ENCODE assay signal across 13 cellular contexts in genomic region chr12:112322882-112323547, GRCh38.
"Had no signal": no experiment of that assay in that cellular context is flagged by ENCODE, and none has a peak within 500 bp of the region (broad histone marks: within the 10 kb centered on the region; RNA-seq: fewer than 3 reads in every experiment).

No MANE protein-coding gene starts in this region.

- H3K4me3 Mint-ChIP-seq: activated T-helper 17 cell treated with anti-CD3 and anti-CD28 coated beads, Interleukin-2, amount 50 U/mL, for 72 hours; neural crest cell; T-helper 2 cell treated with Interferon-gamma antibody and Interleukin-4, amounts not matched to agents 5 μg/mL and 100 μg/mL, for 36 hours; type B pancreatic cell had no signal

- H3K27ac Mint-ChIP-seq: activated T-helper 17 cell treated with anti-CD3 and anti-CD28 coated beads, Interleukin-2, amount 50 U/mL, for 72 hours; T-helper 2 cell treated with Interferon-gamma antibody and Interleukin-4, amounts not matched to agents 5 μg/mL and 100 μg/mL, for 36 hours; type B pancreatic cell had no signal

- ATAC-seq: activated T-helper 17 cell treated with anti-CD3 and anti-CD28 coated beads, Interleukin-2, amount 50 U/mL, for 72 hours; sciatic nerve; stimulated activated naive CD8-positive, alpha-beta T cell treated with anti-CD3 and anti-CD28 coated beads, Interleukin-15, Interleukin-2, amounts not matched to agents 100 U/mL and 50 U/mL, for 24 hours had no signal

- FAIRE-seq: colon had no signal

- H3K27me3 Mint-ChIP-seq: activated T-helper 17 cell treated with anti-CD3 and anti-CD28 coated beads, Interleukin-2, amount 50 U/mL, for 72 hours; type B pancreatic cell had no signal

- H3K27ac ChIP-seq: esophagus muscularis mucosa, hepatocyte had no signal

- DNase-seq: activated naive CD4-positive, alpha-beta T cell treated with Interleukin-2 at 50 U/mL for 16 hours; caudate nucleus; kidney glomerular epithelial cell; stimulated activated naive CD8-positive, alpha-beta T cell treated with anti-CD3 and anti-CD28 coated beads, Interleukin-15, Interleukin-2, amounts not matched to agents 100 U/mL and 50 U/mL, for 24 hours; SW 1271 had no signal

- H3K9me3 ChIP-seq: esophagus muscularis mucosa had no signal

- H3K4me3 ChIP-seq: esophagus muscularis mucosa, hepatocyte had no signal

- H3K27me3 ChIP-seq: esophagus muscularis mucosa, hepatocyte had no signal

- H3K9me3 Mint-ChIP-seq: activated T-helper 17 cell treated with anti-CD3 and anti-CD28 coated beads, Interleukin-2, amount 50 U/mL, for 72 hours; neural crest cell; T-helper 2 cell treated with Interferon-gamma antibody and Interleukin-4, amounts not matched to agents 5 μg/mL and 100 μg/mL, for 36 hours; type B pancreatic cell had no signal
